ENCODE assay signal across 20 cellular contexts in genomic region chr3:47079432-47079831, GRCh38.
"Had no signal": no experiment of that assay in that cellular context is flagged by ENCODE, and none has a peak within 500 bp of the region (broad histone marks: within the 10 kb centered on the region; RNA-seq: fewer than 3 reads in every experiment).

No MANE protein-coding gene starts in this region.

- H3K9me3 Mint-ChIP-seq: activated naive CD8-positive, alpha-beta T cell treated with anti-CD3 and anti-CD28 coated beads, Interleukin-2, amount 10 ng/mL, durations not matched to agents 7 days and 5 days; endodermal cell; memory B cell; stimulated activated naive CD8-positive, alpha-beta T cell treated with anti-CD3 and anti-CD28 coated beads, Interleukin-15, amount 100 ng/mL, for 72 hours had no signal

- ATAC-seq: gastroesophageal sphincter; heart left ventricle; left cardiac atrium; right lobe of liver; SK-N-SH treated with all-trans-retinoic acid at 6 μM for 48 hours; stimulated activated naive CD8-positive, alpha-beta T cell treated with anti-CD3 and anti-CD28 coated beads, Interleukin-15, amount 100 ng/mL, for 72 hours had no signal

- H3K4me3 Mint-ChIP-seq: activated naive CD8-positive, alpha-beta T cell treated with anti-CD3 and anti-CD28 coated beads, Interleukin-2, amount 10 ng/mL, durations not matched to agents 7 days and 5 days; endodermal cell; memory B cell; stimulated activated naive CD8-positive, alpha-beta T cell treated with anti-CD3 and anti-CD28 coated beads, Interleukin-15, amount 100 ng/mL, for 72 hours had no signal

- H3K27me3 Mint-ChIP-seq: activated naive CD8-positive, alpha-beta T cell treated with anti-CD3 and anti-CD28 coated beads, Interleukin-2, amount 10 ng/mL, durations not matched to agents 7 days and 5 days; memory B cell; stimulated activated naive CD8-positive, alpha-beta T cell treated with anti-CD3 and anti-CD28 coated beads, Interleukin-15, amount 100 ng/mL, for 72 hours had no signal

- DNase-seq: activated CD4-positive, alpha-beta T cell treated with anti-CD3 and anti-CD28 coated beads, Interleukin-2, amount 50 U/mL, for 48 hours; activated CD4-positive, CD25-positive, alpha-beta regulatory T cell treated with anti-CD3 and anti-CD28 coated beads, Interleukin-2, amount 50 U/mL, for 72 hours; activated gamma-delta T cell treated with Interleukin-2 at 50 U/mL for 16 hours; activated naive CD8-positive, alpha-beta T cell treated with anti-CD3 and anti-CD28 coated beads, Interleukin-2, amount 10 ng/mL, durations not matched to agents 7 days and 5 days; amniotic stem cell; cerebellar nuclear complex; endodermal cell; esophagus squamous epithelium; heart left ventricle; left cardiac atrium; occipital lobe; posterior cingulate gyrus; right lobe of liver; stimulated activated CD4-positive, alpha-beta T cell treated with anti-CD3 and anti-CD28 coated beads, Interleukin-1b, Interleukin-23, amount 100 ng/mL, for 48 hours; stimulated activated naive CD8-positive, alpha-beta T cell treated with anti-CD3 and anti-CD28 coated beads, Interleukin-15, amount 100 ng/mL, for 72 hours; tibial artery; WERI-Rb-1 had no signal

- H3K27ac Mint-ChIP-seq: activated naive CD8-positive, alpha-beta T cell treated with anti-CD3 and anti-CD28 coated beads, Interleukin-2, amount 10 ng/mL, durations not matched to agents 7 days and 5 days; endodermal cell; memory B cell; stimulated activated naive CD8-positive, alpha-beta T cell treated with anti-CD3 and anti-CD28 coated beads, Interleukin-15, amount 100 ng/mL, for 72 hours had no signal
